ENCODE assay signal across 1 cellular context in the genomic region with DNA sequence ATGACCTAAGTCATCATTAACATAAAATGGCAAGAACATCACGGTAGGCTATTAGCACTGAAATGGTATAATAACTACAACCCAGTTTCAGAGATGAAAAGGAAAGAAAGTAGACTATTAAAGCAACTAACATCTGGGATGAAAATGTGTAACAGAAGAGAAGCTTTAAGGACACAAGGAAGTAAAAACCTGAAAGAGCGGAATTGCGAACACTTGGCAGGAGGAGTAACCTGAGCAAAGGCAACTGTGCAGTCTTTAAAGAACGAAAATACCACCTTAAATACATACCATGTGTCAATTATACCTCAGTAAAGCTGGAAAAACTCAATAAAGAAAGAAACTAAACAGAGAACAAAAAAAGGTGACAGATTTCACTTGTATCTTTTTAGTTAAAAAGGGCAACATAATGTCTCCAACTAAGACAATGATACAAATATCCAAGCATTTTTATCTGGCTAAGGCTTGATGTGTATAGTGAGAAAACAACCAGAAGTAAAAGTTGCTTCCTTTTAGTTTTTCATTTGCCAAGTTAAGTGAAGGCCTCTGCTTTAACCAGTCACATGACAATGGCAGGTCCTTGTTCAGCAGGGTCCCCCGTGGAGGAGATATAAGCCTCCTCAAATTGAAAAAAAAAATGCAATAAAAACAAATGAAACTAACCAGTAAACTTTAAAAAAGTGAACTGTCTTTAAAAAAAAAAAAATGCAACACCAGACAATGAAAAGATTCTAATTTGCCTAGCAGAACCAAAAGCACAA.
TF ChIP-seq lines count a peak whose summit lies in the region.

No MANE protein-coding gene starts in this region.

TF ChIP-seq in K562, 482 proteins besides CTCF, POLR2A, EP300 and RAD21:
- TF ChIP-seq, protein P1, sequence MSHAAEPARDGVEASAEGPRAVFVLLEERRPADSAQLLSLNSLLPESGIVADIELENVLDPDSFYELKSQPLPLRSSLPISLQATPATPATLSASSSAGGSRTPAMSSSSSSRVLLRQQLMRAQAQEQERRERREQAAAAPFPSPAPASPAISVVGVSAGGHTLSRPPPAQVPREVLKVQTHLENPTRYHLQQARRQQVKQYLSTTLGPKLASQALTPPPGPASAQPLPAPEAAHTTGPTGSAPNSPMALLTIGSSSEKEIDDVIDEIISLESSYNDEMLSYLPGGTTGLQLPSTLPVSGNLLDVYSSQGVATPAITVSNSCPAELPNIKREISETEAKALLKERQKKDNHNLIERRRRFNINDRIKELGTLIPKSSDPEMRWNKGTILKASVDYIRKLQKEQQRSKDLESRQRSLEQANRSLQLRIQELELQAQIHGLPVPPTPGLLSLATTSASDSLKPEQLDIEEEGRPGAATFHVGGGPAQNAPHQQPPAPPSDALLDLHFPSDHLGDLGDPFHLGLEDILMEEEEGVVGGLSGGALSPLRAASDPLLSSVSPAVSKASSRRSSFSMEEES (CRISPR knock-in tag; IDR thresholded peaks at IDR 0.05) = peak; percentile 25; the same call in 1 of the 2 replicates
- no peak for TF ChIP-seq ZNF696 (CRISPR knock-in tag; conservative IDR thresholded peaks at IDR 0.05)
